Comparison of ENCODE assay signal across 19 cellular contexts in the genomic region with DNA sequence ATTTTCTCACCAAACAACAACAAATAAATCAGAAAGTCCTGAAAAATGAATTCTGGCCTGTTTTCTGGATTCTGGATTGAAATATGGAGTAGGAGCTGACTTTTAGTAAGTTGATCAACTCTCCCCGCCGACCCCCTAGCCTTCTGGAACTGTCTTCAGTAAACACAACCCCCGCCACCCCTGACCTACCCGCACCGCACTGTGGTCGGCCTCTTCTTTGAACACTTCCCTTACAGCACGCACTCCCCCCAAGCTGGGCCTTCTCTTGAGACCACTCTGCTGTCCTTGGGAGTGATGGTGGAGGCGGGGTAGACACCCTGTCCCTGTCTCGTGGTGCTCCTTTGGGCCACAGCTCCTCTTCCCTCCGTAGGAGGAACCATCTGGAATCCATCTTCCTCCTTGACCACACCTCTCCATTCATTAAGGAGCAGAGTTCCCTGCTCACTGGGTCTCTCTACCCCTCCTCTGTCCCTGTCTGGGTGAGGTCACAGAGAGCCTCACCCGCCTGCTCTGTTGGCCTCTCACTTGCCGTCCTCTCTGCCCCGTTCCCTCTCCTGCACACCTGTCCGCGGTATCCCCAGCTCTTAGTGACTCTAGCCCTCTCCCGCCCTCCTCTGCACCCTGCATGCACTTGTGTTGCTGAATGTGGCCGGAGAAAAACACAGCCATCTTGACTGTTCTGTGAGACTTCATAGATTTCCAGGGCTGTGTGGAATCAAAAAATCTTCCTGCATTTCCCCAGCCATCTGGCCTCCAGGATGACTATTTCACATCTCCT. TPM values are rescaled to one million over a fixed set of nuclear protein-coding genes. Genes with fewer than 3 reads are reported as not detected.
A peak's percentile ranks its signal among the peaks of the same experiment; 100 is the strongest.
DNase-seq lines count a peak whose midpoint lies in the region; ATAC-seq and TF ChIP-seq lines count a peak whose summit lies in the region.
"Had no signal": no experiment of that assay in that cellular context is flagged by ENCODE, and none has a peak within 500 bp of the region (broad histone marks: within the 10 kb centered on the region; RNA-seq: fewer than 3 reads in every experiment).

No MANE protein-coding gene starts in this region.

- TF ChIP-seq CTCF in right atrium auricular region (IDR thresholded peaks at IDR 0.05) (no peak), endothelial cell (IDR thresholded peaks at IDR 0.05; ENCODE audit: unreplicated experiment) (no peak), osteocyte (IDR thresholded peaks at IDR 0.05) (no peak), uterus (IDR thresholded peaks at IDR 0.05) (no peak)

- no peak for ATAC-seq in Right ventricle myocardium superior (ENCODE audit: poor library complexity)
- no peak for ATAC-seq in HG03439 (IDR thresholded peaks at IDR 0.05; ENCODE audit: unreplicated experiment)
- no peak for ATAC-seq in GM18505 (IDR thresholded peaks at IDR 0.05; ENCODE audit: unreplicated experiment)
- ATAC-seq: psoas muscle had no signal

- TF ChIP-seq POLR2A in uterus (IDR thresholded peaks at IDR 0.05) (no peak), GM18505 (IDR thresholded peaks at IDR 0.05; ENCODE audit: borderline replicate concordance, extremely low read depth, insufficient read depth, insufficient read length) (no peak)

- H3K27ac ChIP-seq in right atrium auricular region (no peak overlapping the region), uterus (peak overlapping the region; percentile 56 to 88)
- H3K27ac ChIP-seq: GM23248, psoas muscle had no signal

- H3K27ac Mint-ChIP-seq in endothelial cell (ENCODE audit: unreplicated experiment) (peak overlapping the region; percentile 66), osteocyte (ENCODE audit: unreplicated experiment) (peak overlapping the region; percentile 100)

- H3K4me1 ChIP-seq in right atrium auricular region, result peaks cover 0 to 48% of the 10 kb centered on the region in 2 donors
- H3K4me1 ChIP-seq in uterus, result peaks cover 11 to 18% of the 10 kb centered on the region in 2 donors

- H3K9me3 ChIP-seq in right atrium auricular region (no peaks in the 10 kb centered on the region), uterus (no peaks in the 10 kb centered on the region)
- H3K9me3 ChIP-seq: heart left ventricle, psoas muscle had no signal

- no peaks in the 10 kb centered on the region for H3K36me3 ChIP-seq in right atrium auricular region
- no peaks in the 10 kb centered on the region for H3K36me3 ChIP-seq in uterus
- H3K36me3 ChIP-seq: heart left ventricle had no signal

- H3K27me3 Mint-ChIP-seq in endothelial cell (ENCODE audit: unreplicated experiment) (peaks cover 18% of the 10 kb centered on the region), osteocyte (ENCODE audit: unreplicated experiment) (no peaks in the 10 kb centered on the region)

- H3K4me3 ChIP-seq in right atrium auricular region (no peak overlapping the region), uterus (no peak overlapping the region)
- H3K4me3 ChIP-seq: GM23248, heart left ventricle, PC-9, psoas muscle had no signal

- H3K27me3 ChIP-seq in right atrium auricular region, result no peaks in the 10 kb centered on the region
- no peaks in the 10 kb centered on the region for H3K27me3 ChIP-seq in uterus
- H3K27me3 ChIP-seq: heart left ventricle had no signal

- DNase-seq in Right ventricle myocardium superior, result peak; percentile 43
- DNase-seq in right atrium auricular region (ENCODE audit: low spot score), result no peak
- no peak for DNase-seq in endothelial cell (ENCODE audit: low spot score)
- DNase-seq in osteocyte (ENCODE audit: extremely low spot score, unreplicated experiment), result no peak
- DNase-seq in uterus, result no peak
- no peak for DNase-seq in NCI-H82 treated with DMSO at 0.1 percent for 48 hours (lab: John Stamatoyannopoulos, UW; ENCODE audit: unreplicated experiment)
- DNase-seq: activated CD4-positive, alpha-beta T cell treated with anti-CD3 and anti-CD28 coated beads, Interleukin-2, amount 50 U/mL, for 4 hours; activated T-cell treated with anti-CD3 and anti-CD28 coated beads, Interleukin-2, amount 50 U/mL, for 48 hours; cortex of kidney; erythroblast; GM23248; heart left ventricle; MM.1S; NCI-H187; NCI-H526 treated with DMSO at 0.1 percent for 48 hours; PC-9; psoas muscle had no signal

- H3K4me1 Mint-ChIP-seq in endothelial cell (ENCODE audit: unreplicated experiment) (peaks cover 42% of the 10 kb centered on the region), osteocyte (ENCODE audit: unreplicated experiment) (peaks cover 82% of the 10 kb centered on the region)

- intact Hi-C loops in Right ventricle myocardium superior (cut with DNase I), result no loop called here
- intact Hi-C loops in uterus (cut with DNase I; ENCODE audit: low total_unique reads), result no loop called here

- no peaks in the 10 kb centered on the region for H3K9me3 Mint-ChIP-seq in endothelial cell (ENCODE audit: unreplicated experiment)
- H3K9me3 Mint-ChIP-seq in osteocyte (ENCODE audit: unreplicated experiment), result no peaks in the 10 kb centered on the region

- H3K36me3 Mint-ChIP-seq in endothelial cell (ENCODE audit: low read depth, unreplicated experiment) (peaks cover 25% of the 10 kb centered on the region), osteocyte (ENCODE audit: unreplicated experiment) (peaks cover 22% of the 10 kb centered on the region)

- H3K4me3 Mint-ChIP-seq in endothelial cell (ENCODE audit: unreplicated experiment), result peak overlapping the region; percentile 61
- H3K4me3 Mint-ChIP-seq in osteocyte (ENCODE audit: unreplicated experiment), result no peak overlapping the region

RNA-seq across cellular contexts. Expression of a gene that starts 19.1 kb away (rescaled TPM):
- total RNA-seq in Right ventricle myocardium superior (14.0 TPM), right atrium auricular region (10 to 100 TPM; 10.1 to 20.0 TPM), endothelial cell (ENCODE audit: unreplicated experiment) (33.7 TPM), osteocyte (94.5 and 95.4 TPM in 2 replicates), uterus (10 to 100 TPM in 2 of 4 donors, 1 to 10 TPM in 2; 9.5 to 32.2 (median 13.5) TPM)

Comparison
In these comparisons a context has a peak if more than half of its experiments do, and no peak if none do; other contexts are left out.
1. H3K27ac ChIP-seq: peak in uterus (2 of 2); none in right atrium auricular region (0 of 2).